ENCODE assay signal across 1 cellular context in the genomic region with DNA sequence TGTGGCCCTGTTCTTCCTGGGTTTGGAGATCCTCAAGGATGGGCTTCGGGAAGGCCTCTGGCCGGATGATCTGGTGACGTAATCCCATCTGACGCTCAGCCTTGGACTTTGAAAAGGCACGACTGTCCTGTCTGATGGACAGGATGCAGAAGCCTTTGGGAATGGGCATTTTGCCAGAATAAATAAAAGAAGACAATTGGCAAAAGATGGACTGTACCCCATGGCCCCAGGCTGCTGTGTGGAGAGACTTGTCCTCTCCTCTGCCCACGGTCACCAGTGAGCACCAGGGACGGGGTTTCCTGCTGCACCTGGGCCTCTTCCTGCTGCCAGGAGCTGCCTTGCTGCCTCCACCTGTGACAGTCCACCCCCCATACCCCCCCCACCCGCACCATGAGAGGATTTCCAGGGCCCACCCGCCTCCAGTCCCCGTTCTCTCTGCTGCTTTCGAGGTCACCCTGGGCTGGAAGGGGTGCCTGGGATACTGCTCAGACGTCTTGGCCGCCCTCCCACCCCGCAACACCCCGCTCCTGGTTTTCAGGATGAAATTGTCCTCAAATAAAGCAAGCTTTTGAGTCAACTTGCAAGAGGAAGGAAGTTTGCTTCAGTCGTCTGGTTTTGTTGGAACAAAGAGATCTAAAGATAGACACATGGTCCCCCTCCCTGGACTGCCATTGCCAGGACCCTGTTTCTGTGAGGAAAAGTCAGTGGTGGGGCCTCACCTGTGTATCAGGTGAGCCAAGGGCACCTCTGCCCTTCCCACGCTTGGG.
TF ChIP-seq lines count a peak whose summit lies in the region.

No MANE protein-coding gene starts in this region.

TF ChIP-seq in H1, 55 proteins besides CTCF, POLR2A, EP300 and RAD21:
- TF ChIP-seq GTF2F1 (IDR thresholded peaks at IDR 0.05; ENCODE audit: borderline replicate concordance, low read depth, low read length) (no peak), SUZ12 (IDR thresholded peaks at IDR 0.05; ENCODE audit: low read length) (no peak), JUND (IDR thresholded peaks at IDR 0.05; ENCODE audit: low read length) (no peak), HDAC6 (IDR thresholded peaks at IDR 0.05; ENCODE audit: low read depth, low read length) (no peak), ASH2L (IDR thresholded peaks at IDR 0.05; ENCODE audit: low read length) (no peak), NANOG (IDR thresholded peaks at IDR 0.05; ENCODE audit: insufficient read depth, low read depth, low read length, poor library complexity, severe bottlenecking) (no peak), EZH2 (IDR thresholded peaks at IDR 0.05; ENCODE audit: low read depth, low read length, severe bottlenecking) (no peak), RBBP5 (IDR thresholded peaks at IDR 0.05; ENCODE audit: borderline replicate concordance, low read depth, low read length) (no peak), TAF1 (IDR thresholded peaks at IDR 0.05; ENCODE audit: low read depth, low read length) (no peak), YY1 (IDR thresholded peaks at IDR 0.05; ENCODE audit: low read depth, low read length) (no peak), BACH1 (IDR thresholded peaks at IDR 0.05; ENCODE audit: low read length) (no peak), SP4 (IDR thresholded peaks at IDR 0.05; ENCODE audit: low read length) (no peak), SRF (IDR thresholded peaks at IDR 0.05; ENCODE audit: low read depth, low read length) (no peak), SIRT6 (IDR thresholded peaks at IDR 0.05; ENCODE audit: low read length) (no peak), EGR1 (IDR thresholded peaks at IDR 0.05; ENCODE audit: borderline replicate concordance, low read depth, low read length) (no peak), SP2 (IDR thresholded peaks at IDR 0.05; ENCODE audit: low read length) (no peak)
- TF ChIP-seq, protein P1, sequence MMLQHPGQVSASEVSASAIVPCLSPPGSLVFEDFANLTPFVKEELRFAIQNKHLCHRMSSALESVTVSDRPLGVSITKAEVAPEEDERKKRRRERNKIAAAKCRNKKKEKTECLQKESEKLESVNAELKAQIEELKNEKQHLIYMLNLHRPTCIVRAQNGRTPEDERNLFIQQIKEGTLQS (IDR thresholded peaks at IDR 0.05; ENCODE audit: insufficient read depth, low read depth, low read length): no peak
- TF ChIP-seq, protein P2, sequence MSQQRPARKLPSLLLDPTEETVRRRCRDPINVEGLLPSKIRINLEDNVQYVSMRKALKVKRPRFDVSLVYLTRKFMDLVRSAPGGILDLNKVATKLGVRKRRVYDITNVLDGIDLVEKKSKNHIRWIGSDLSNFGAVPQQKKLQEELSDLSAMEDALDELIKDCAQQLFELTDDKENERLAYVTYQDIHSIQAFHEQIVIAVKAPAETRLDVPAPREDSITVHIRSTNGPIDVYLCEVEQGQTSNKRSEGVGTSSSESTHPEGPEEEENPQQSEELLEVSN (IDR thresholded peaks at IDR 0.05): no peak
- TF ChIP-seq, protein P3, sequence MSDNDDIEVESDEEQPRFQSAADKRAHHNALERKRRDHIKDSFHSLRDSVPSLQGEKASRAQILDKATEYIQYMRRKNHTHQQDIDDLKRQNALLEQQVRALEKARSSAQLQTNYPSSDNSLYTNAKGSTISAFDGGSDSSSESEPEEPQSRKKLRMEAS (IDR thresholded peaks at IDR 0.05): no peak
- TF ChIP-seq, protein P4, sequence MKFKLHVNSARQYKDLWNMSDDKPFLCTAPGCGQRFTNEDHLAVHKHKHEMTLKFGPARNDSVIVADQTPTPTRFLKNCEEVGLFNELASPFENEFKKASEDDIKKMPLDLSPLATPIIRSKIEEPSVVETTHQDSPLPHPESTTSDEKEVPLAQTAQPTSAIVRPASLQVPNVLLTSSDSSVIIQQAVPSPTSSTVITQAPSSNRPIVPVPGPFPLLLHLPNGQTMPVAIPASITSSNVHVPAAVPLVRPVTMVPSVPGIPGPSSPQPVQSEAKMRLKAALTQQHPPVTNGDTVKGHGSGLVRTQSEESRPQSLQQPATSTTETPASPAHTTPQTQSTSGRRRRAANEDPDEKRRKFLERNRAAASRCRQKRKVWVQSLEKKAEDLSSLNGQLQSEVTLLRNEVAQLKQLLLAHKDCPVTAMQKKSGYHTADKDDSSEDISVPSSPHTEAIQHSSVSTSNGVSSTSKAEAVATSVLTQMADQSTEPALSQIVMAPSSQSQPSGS (IDR thresholded peaks at IDR 0.05; ENCODE audit: low read length): no peak
TF ChIP-seq in H1: peak in this region for 0.
